In genomic region chr2:40344364-40344763, GRCh38 we compare ENCODE assay signal across 21 cellular contexts.
"Had no signal": no experiment of that assay in that cellular context is flagged by ENCODE, and none has a peak within 500 bp of the region (broad histone marks: within the 10 kb centered on the region; RNA-seq: fewer than 3 reads in every experiment).

No MANE protein-coding gene starts in this region.

- H3K27ac ChIP-seq: coronary artery, esophagus squamous epithelium, lower lobe of right lung, upper lobe of right lung, WERI-Rb-1 had no signal

- H3K36me3 ChIP-seq: ascending aorta, esophagus squamous epithelium, heart left ventricle, lower lobe of right lung, upper lobe of right lung, WERI-Rb-1 had no signal

- H3K4me1 ChIP-seq: lower lobe of right lung, upper lobe of right lung had no signal

- ATAC-seq: activated CD8-positive, alpha-beta memory T cell treated with anti-CD3 and anti-CD28 coated beads, Interleukin-2, amount 10 ng/mL, durations not matched to agents 7 days and 5 days; activated naive CD8-positive, alpha-beta T cell treated with anti-CD3 and anti-CD28 coated beads, Interleukin-2, amount 50 U/mL, for 24 hours; naive thymus-derived CD8-positive, alpha-beta T cell had no signal

- H3K4me3 ChIP-seq: ascending aorta, coronary artery, esophagus squamous epithelium, heart left ventricle, lower lobe of right lung, upper lobe of right lung had no signal

- H3K9me3 ChIP-seq: ascending aorta, esophagus squamous epithelium, heart left ventricle, lower lobe of right lung, upper lobe of right lung had no signal

- DNase-seq: activated CD4-positive, alpha-beta T cell treated with anti-CD3 and anti-CD28 coated beads, Interleukin-2, amount 50 U/mL, for 48 hours; activated CD8-positive, alpha-beta memory T cell treated with anti-CD3 and anti-CD28 coated beads, Interleukin-2, amount 10 ng/mL, durations not matched to agents 7 days and 5 days; activated naive CD4-positive, alpha-beta T cell treated with anti-CD3 and anti-CD28 coated beads for 36 hours; activated naive CD8-positive, alpha-beta T cell treated with anti-CD3 and anti-CD28 coated beads, Interleukin-2, amount 50 U/mL, for 24 hours; activated T-cell treated with anti-CD3 and anti-CD28 coated beads, Interleukin-2, amount 50 U/mL, for 1 hour; esophagus squamous epithelium; heart left ventricle; immature natural killer cell; left cardiac atrium; lower lobe of right lung; naive thymus-derived CD8-positive, alpha-beta T cell; retina; small intestine; stimulated activated CD4-positive, alpha-beta T cell treated with anti-CD3 and anti-CD28 coated beads, Interleukin-4, amount 100 ng/mL, for 4 hours; stimulated activated CD8-positive, alpha-beta memory T cell treated with anti-CD3 and anti-CD28 coated beads, Interleukin-4, amount 100 ng/mL, for 48 hours; stimulated activated naive CD4-positive, alpha-beta T cell treated with Interleukin-2 at 50 U/mL for 16 hours; upper lobe of right lung; WERI-Rb-1 had no signal

- FAIRE-seq: frontal cortex, small intestine had no signal

- H3K27me3 ChIP-seq: ascending aorta, esophagus squamous epithelium, heart left ventricle, upper lobe of right lung had no signal
